Comparison of ENCODE assay signal across 28 cellular contexts in genomic region chr1:167750641-167751040, GRCh38.
"Had no signal": no experiment of that assay in that cellular context is flagged by ENCODE, and none has a peak within 500 bp of the region (broad histone marks: within the 10 kb centered on the region; RNA-seq: fewer than 3 reads in every experiment).

No MANE protein-coding gene starts in this region.

- H3K27ac Mint-ChIP-seq: activated CD8-positive, alpha-beta T cell treated with anti-CD3 and anti-CD28 coated beads, Interleukin-2, amount 10 ng/mL, durations not matched to agents 7 days and 5 days; activated naive CD8-positive, alpha-beta T cell treated with anti-CD3 and anti-CD28 coated beads for 36 hours; effector memory CD8-positive, alpha-beta T cell; natural killer cell treated with Interleukin-12 subunit alpha and Interleukin-12 subunit beta and Interleukin-15 and Interleukin-18, amount 100 ng/mL, for 72 hours; WTC11 had no signal

- H3K9me3 Mint-ChIP-seq: activated naive CD8-positive, alpha-beta T cell treated with anti-CD3 and anti-CD28 coated beads for 36 hours; effector memory CD8-positive, alpha-beta T cell; natural killer cell treated with Interleukin-12 subunit alpha and Interleukin-12 subunit beta and Interleukin-15 and Interleukin-18, amount 100 ng/mL, for 72 hours; WTC11 had no signal

- H3K36me3 Mint-ChIP-seq: natural killer cell treated with Interleukin-12 subunit alpha and Interleukin-12 subunit beta and Interleukin-15 and Interleukin-18, amount 100 ng/mL, for 72 hours; WTC11 had no signal

- H3K27ac ChIP-seq: adrenal gland, body of pancreas, cardiac muscle cell, coronary artery, left ventricle myocardium inferior, tibial nerve had no signal

- H3K4me3 ChIP-seq: adrenal gland, body of pancreas, cardiac muscle cell, coronary artery, heart right ventricle, left ventricle myocardium inferior, lung, mucosa of descending colon, tibial nerve had no signal

- ATAC-seq: activated CD8-positive, alpha-beta T cell treated with anti-CD3 and anti-CD28 coated beads, Interleukin-2, amount 10 ng/mL, durations not matched to agents 7 days and 5 days; body of pancreas; effector memory CD8-positive, alpha-beta T cell; esophagus mucosa; heart right ventricle; mucosa of descending colon; natural killer cell treated with Interleukin-12 subunit alpha and Interleukin-12 subunit beta and Interleukin-15 and Interleukin-18, amount 100 ng/mL, for 72 hours; right cardiac atrium; WTC11 had no signal

- H3K27me3 ChIP-seq: adrenal gland, body of pancreas, cardiac muscle cell, heart right ventricle, tibial nerve had no signal

- DNase-seq: activated CD4-positive, alpha-beta T cell treated with anti-CD3 and anti-CD28 coated beads, Interleukin-2, amount 50 U/mL, for 1 hour; activated CD8-positive, alpha-beta T cell treated with anti-CD3 and anti-CD28 coated beads, Interleukin-2, amount 10 ng/mL, durations not matched to agents 7 days and 5 days; activated effector memory CD4-positive, alpha-beta T cell treated with Interleukin-2 at 50 U/mL for 16 hours; activated naive CD4-positive, alpha-beta T cell treated with Interleukin-2 at 50 U/mL for 16 hours; activated naive CD8-positive, alpha-beta T cell treated with anti-CD3 and anti-CD28 coated beads for 36 hours; adrenal gland; aorta; body of pancreas; effector memory CD8-positive, alpha-beta T cell; foreskin melanocyte; heart right ventricle; left ventricle myocardium inferior; mesendoderm; mucosa of descending colon; posterior cingulate gyrus; right cardiac atrium; stimulated activated CD4-positive, alpha-beta T cell treated with anti-CD3 and anti-CD28 coated beads, Interleukin-15, amount 100 ng/mL, for 24 hours; stimulated activated CD4-positive, alpha-beta T cell treated with anti-CD3 and anti-CD28 coated beads, Interleukin-2, amount 100 ng/mL, for 24 hours; stimulated activated naive CD4-positive, alpha-beta T cell treated with Interleukin-2 at 50 U/mL for 16 hours; T-helper 2 cell had no signal

- H3K4me3 Mint-ChIP-seq: activated CD8-positive, alpha-beta T cell treated with anti-CD3 and anti-CD28 coated beads, Interleukin-2, amount 10 ng/mL, durations not matched to agents 7 days and 5 days; activated naive CD8-positive, alpha-beta T cell treated with anti-CD3 and anti-CD28 coated beads for 36 hours; effector memory CD8-positive, alpha-beta T cell; natural killer cell treated with Interleukin-12 subunit alpha and Interleukin-12 subunit beta and Interleukin-15 and Interleukin-18, amount 100 ng/mL, for 72 hours; WTC11 had no signal

- FAIRE-seq: urothelium cell line had no signal

- H3K27me3 Mint-ChIP-seq: activated naive CD8-positive, alpha-beta T cell treated with anti-CD3 and anti-CD28 coated beads for 36 hours; effector memory CD8-positive, alpha-beta T cell had no signal
